In the genomic region with DNA sequence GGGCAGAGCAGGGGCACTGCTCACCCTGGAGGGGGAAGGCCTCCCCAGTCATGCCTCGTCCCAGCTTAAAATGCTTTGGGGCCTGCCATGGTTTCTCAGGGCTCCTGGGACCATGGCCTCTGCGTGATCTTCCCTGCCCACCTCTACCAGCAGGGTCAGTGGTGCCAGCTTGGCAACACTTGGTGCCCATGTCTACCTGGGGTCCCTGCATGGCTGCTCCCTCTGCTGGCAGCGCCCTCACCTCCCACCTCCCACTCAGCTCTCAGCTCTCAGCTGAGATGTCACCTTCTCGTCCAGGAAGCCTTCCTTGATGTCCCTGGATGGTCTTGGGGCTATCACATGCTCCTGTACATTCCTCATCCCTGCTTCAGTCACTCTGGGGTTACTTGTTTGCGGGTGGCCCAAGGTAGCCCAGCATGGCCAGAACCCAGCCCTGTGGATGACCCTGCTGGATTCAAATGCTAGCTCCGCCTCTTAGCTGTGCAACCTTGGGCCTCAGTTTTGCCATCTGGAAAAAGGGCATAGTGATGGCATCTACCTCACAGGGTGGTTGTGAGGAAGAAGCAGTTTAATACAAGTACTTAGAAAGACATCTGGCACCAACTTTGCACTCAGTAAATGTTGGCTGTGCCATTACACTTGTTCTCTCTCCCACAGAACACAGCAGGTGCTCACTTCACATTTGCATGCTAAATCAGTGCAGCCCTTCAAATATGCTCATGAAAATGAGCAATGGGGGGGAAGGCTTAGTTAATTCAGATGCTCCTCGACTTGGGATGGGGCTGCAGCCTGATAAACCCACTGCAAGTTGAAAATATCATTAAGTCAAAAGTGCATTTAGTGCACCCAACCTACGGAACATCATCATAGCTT, we compare ENCODE assay signal across 12 cellular contexts. TPM values are rescaled to one million over a fixed set of nuclear protein-coding genes. Genes with fewer than 3 reads are reported as not detected.
DNase-seq lines count a peak whose midpoint lies in the region; ATAC-seq and TF ChIP-seq lines count a peak whose summit lies in the region.
"Had no signal": no experiment of that assay in that cellular context is flagged by ENCODE, and none has a peak within 500 bp of the region (broad histone marks: within the 10 kb centered on the region; RNA-seq: fewer than 3 reads in every experiment).

No MANE protein-coding gene starts in this region.

- DNase-seq in cardiac muscle cell (ENCODE audit: low read depth in 1 of 2, low spot score in 1 of 2), result no peak
- no peak for DNase-seq in Right ventricle myocardium inferior (ENCODE audit: missing footprints)
- peak; percentile 48 for DNase-seq in Karpas-422
- DNase-seq in tibial nerve (ENCODE audit: low spot score in 2 of 2), result no peak
- DNase-seq in SHP77 treated with DMSO at 0.1 percent for 48 hours (lab: John Stamatoyannopoulos, UW), result no peak
- DNase-seq in A172 (ENCODE audit: low spot score), result no peak
- DNase-seq: activated naive CD4-positive, alpha-beta T cell; CD4-positive, CD25-positive, alpha-beta regulatory T cell; NCI-H2107; Peyer's patch had no signal

- no peak overlapping the region for H3K9ac ChIP-seq in Karpas-422 (ENCODE audit: low read length)

- H3K4me1 Mint-ChIP-seq in dendritic cell treated with granulocyte-macrophage colony-stimulating factor and Interleukin-4, amounts not matched to agents 40 ng/mL and 50 ng/mL, for 4 days (ENCODE audit: low read depth), result peaks cover 65% of the 10 kb centered on the region

- ATAC-seq in Right ventricle myocardium inferior (no peak), HG03460 (IDR thresholded peaks at IDR 0.05; ENCODE audit: unreplicated experiment) (no peak)

- no peak for TF ChIP-seq EP300 in tibial nerve (IDR thresholded peaks at IDR 0.05)

- H3K27me3 ChIP-seq in cardiac muscle cell (no peaks in the 10 kb centered on the region), Karpas-422 (ENCODE audit: low read length) (no peaks in the 10 kb centered on the region), tibial nerve (no peaks in the 10 kb centered on the region)
- H3K27me3 ChIP-seq: Peyer's patch had no signal

- H3K4me2 ChIP-seq in Karpas-422 (ENCODE audit: low read depth, low read length, poor library complexity, severe bottlenecking), result no peak overlapping the region

- no peaks in the 10 kb centered on the region for H3K79me2 ChIP-seq in Karpas-422 (ENCODE audit: low read length)

- no peaks in the 10 kb centered on the region for H3K9me3 Mint-ChIP-seq in dendritic cell treated with granulocyte-macrophage colony-stimulating factor and Interleukin-4, amounts not matched to agents 40 ng/mL and 50 ng/mL, for 4 days

- H3K27ac ChIP-seq in cardiac muscle cell, result no peak overlapping the region
- no peak overlapping the region for H3K27ac ChIP-seq in Karpas-422 (ENCODE audit: low read length)
- H3K27ac ChIP-seq in tibial nerve, result peak overlapping the region in 3 of 4 donors; percentile 25 to 68 (median 33)

- no peaks in the 10 kb centered on the region for H4K20me1 ChIP-seq in Karpas-422 (ENCODE audit: insufficient read depth, low read depth, low read length)

- no peaks in the 10 kb centered on the region for H3K9me3 ChIP-seq in cardiac muscle cell (ENCODE audit: low read depth)
- no peaks in the 10 kb centered on the region for H3K9me3 ChIP-seq in Karpas-422 (ENCODE audit: low read length)
- H3K9me3 ChIP-seq in tibial nerve, result no peaks in the 10 kb centered on the region
- H3K9me3 ChIP-seq: Peyer's patch had no signal

- peaks cover 4% of the 10 kb centered on the region for H3K27me3 Mint-ChIP-seq in dendritic cell treated with granulocyte-macrophage colony-stimulating factor and Interleukin-4, amounts not matched to agents 40 ng/mL and 50 ng/mL, for 4 days

- TF ChIP-seq CTCF in cardiac muscle cell (IDR thresholded peaks at IDR 0.05; ENCODE audit: low read depth, low read length) (peak; percentile 17), tibial nerve (IDR thresholded peaks at IDR 0.05) (no peak)

- no peaks in the 10 kb centered on the region for H3K36me3 ChIP-seq in cardiac muscle cell
- H3K36me3 ChIP-seq in Karpas-422 (ENCODE audit: insufficient read depth, low read length), result no peaks in the 10 kb centered on the region
- no peaks in the 10 kb centered on the region for H3K36me3 ChIP-seq in tibial nerve
- H3K36me3 ChIP-seq: Peyer's patch had no signal

- TF ChIP-seq POLR2A in tibial nerve (IDR thresholded peaks at IDR 0.05), result no peak

- H3K4me3 ChIP-seq in cardiac muscle cell, result no peak overlapping the region
- no peak overlapping the region for H3K4me3 ChIP-seq in Karpas-422 (ENCODE audit: low read length)
- no peak overlapping the region for H3K4me3 ChIP-seq in tibial nerve
- H3K4me3 ChIP-seq: Peyer's patch had no signal

- no peak overlapping the region for H3K4me3 Mint-ChIP-seq in dendritic cell treated with granulocyte-macrophage colony-stimulating factor and Interleukin-4, amounts not matched to agents 40 ng/mL and 50 ng/mL, for 4 days
- H3K4me3 Mint-ChIP-seq: CD4-positive, CD25-positive, alpha-beta regulatory T cell had no signal

- H3K27ac Mint-ChIP-seq in dendritic cell treated with granulocyte-macrophage colony-stimulating factor and Interleukin-4, amounts not matched to agents 40 ng/mL and 50 ng/mL, for 4 days, result peak overlapping the region; percentile 72
- H3K27ac Mint-ChIP-seq: CD4-positive, CD25-positive, alpha-beta regulatory T cell had no signal

- 88% methylated on average over 8 of the region's 8 CpGs for whole genome bisulfite sequencing in tibial nerve, 2 donors

- intact Hi-C loops in Right ventricle myocardium inferior (cut with DNase I), result no loop called here
- intact Hi-C loops in dendritic cell treated with granulocyte-macrophage colony-stimulating factor and Interleukin-4, amounts not matched to agents 40 ng/mL and 50 ng/mL, for 4 days (cut with micrococcal nuclease), result no loop called here

- H3K4me1 ChIP-seq in cardiac muscle cell (ENCODE audit: low read depth) (peaks cover 7% of the 10 kb centered on the region), Karpas-422 (ENCODE audit: low read length) (peaks cover 7% of the 10 kb centered on the region), tibial nerve (peaks cover 0 to 32% (median 8%) of the 10 kb centered on the region in 4 donors)

- no peaks in the 10 kb centered on the region for H3K9me2 ChIP-seq in Karpas-422 (replicated peaks; ENCODE audit: insufficient read depth, low read length)

- H3K36me3 Mint-ChIP-seq in dendritic cell treated with granulocyte-macrophage colony-stimulating factor and Interleukin-4, amounts not matched to agents 40 ng/mL and 50 ng/mL, for 4 days (ENCODE audit: low read depth), result no peaks in the 10 kb centered on the region
- H3K36me3 Mint-ChIP-seq: CD4-positive, CD25-positive, alpha-beta regulatory T cell had no signal

- H2AFZ ChIP-seq in Karpas-422 (ENCODE audit: low read length), result no peak overlapping the region

RNA-seq across cellular contexts. Expression of a gene that starts 53.5 kb away (rescaled TPM):
- total RNA-seq in cardiac muscle cell (28.3 and 29.4 TPM in 2 replicates), Right ventricle myocardium inferior (23.3 TPM), tibial nerve (10 to 100 TPM; 20.7 to 26.7 (median 23.7) TPM)
- 19.4 and 22.7 TPM in 2 replicates for polyA plus RNA-seq in cardiac muscle cell
- total RNA-seq in Karpas-422 (2014; rRNA removed; shearing (Covaris generic); ENCODE audit: low replicate concordance), result 6.5 and 10.9 TPM in 2 replicates
- total RNA-seq in A172 (2014; rRNA removed; shearing (Covaris generic)), result 56.9 and 60.6 TPM in 2 replicates

Comparison
In these comparisons a context has a peak if more than half of its experiments do, and no peak if none do; other contexts are left out.
1. H3K27ac ChIP-seq: peak in tibial nerve (3 of 4); none in cardiac muscle cell (single experiment) and Karpas-422 (single experiment).